ENCODE assay signal across 8 cellular contexts in genomic region chr15:39320355-39320754, GRCh38.
"Had no signal": no experiment of that assay in that cellular context is flagged by ENCODE, and none has a peak within 500 bp of the region (broad histone marks: within the 10 kb centered on the region; RNA-seq: fewer than 3 reads in every experiment).

No MANE protein-coding gene starts in this region.

- H3K4me3 ChIP-seq: GM12878 had no signal

- FAIRE-seq: G401.6, GM12878, GM12891, GM12892, GM18507, GM19239 had no signal

- ATAC-seq: GM12878 had no signal

- DNase-seq: GDM1, GF-D8 had no signal
